Comparison of ENCODE assay signal across 7 cellular contexts in genomic region chr14:89701079-89702043, GRCh38.
DNase-seq lines count a peak whose midpoint lies in the region; ATAC-seq and TF ChIP-seq lines count a peak whose summit lies in the region.

No MANE protein-coding gene starts in this region.

- H3K4me3 Mint-ChIP-seq in activated CD4-positive, alpha-beta T cell treated with anti-CD3 and anti-CD28 coated beads for 36 hours = peak overlapping the region; percentile 65

- peak overlapping the region; percentile 83 for H3K27ac Mint-ChIP-seq in activated CD4-positive, alpha-beta T cell treated with anti-CD3 and anti-CD28 coated beads for 36 hours

- peaks cover 48% of the 10 kb centered on the region for H3K4me1 Mint-ChIP-seq in activated CD4-positive, alpha-beta T cell treated with anti-CD3 and anti-CD28 coated beads for 36 hours

- ATAC-seq in GM18511 (IDR thresholded peaks at IDR 0.05; ENCODE audit: unreplicated experiment) (peak; percentile 85), HG03025 (IDR thresholded peaks at IDR 0.05; ENCODE audit: low FRiP score, unreplicated experiment) (peak; percentile 66), left colon (peak; percentile 98)
- peak; percentile 81 for ATAC-seq in activated CD4-positive, alpha-beta T cell treated with anti-CD3 and anti-CD28 coated beads for 36 hours

- no peaks in the 10 kb centered on the region for H3K27me3 Mint-ChIP-seq in activated CD4-positive, alpha-beta T cell treated with anti-CD3 and anti-CD28 coated beads for 36 hours

- peak overlapping the region; percentile 64 for H3K4me3 ChIP-seq in colonic mucosa

- TF ChIP-seq CTCF in colonic mucosa (IDR thresholded peaks at IDR 0.05) = no peak

- POLR2A ChIA-PET in activated CD4-positive, alpha-beta T cell treated with anti-CD3 and anti-CD28 coated beads for 36 hours (lab: Charles Lee) = interaction anchor here (0.6 kb wide), 1 partner anchor 10 kb away, joined by 5 read pairs; no protein-coding TSS in a partner anchor

- H3K4me1 ChIP-seq in colonic mucosa = peaks cover 8% of the 10 kb centered on the region

- peak; percentile 39 for DNase-seq in NCI-H2196 treated with DMSO at 0.1 percent for 48 hours (lab: John Stamatoyannopoulos, UW; ENCODE audit: unreplicated experiment)
- DNase-seq in activated CD4-positive, alpha-beta T cell treated with anti-CD3 and anti-CD28 coated beads for 36 hours = peak; percentile 92
- peak; percentile 93 for DNase-seq in colonic mucosa
- DNase-seq in left colon = peak; percentile 91
- peak; percentile 79 to 86 for DNase-seq in stimulated activated CD4-positive, alpha-beta T cell treated with anti-CD3 and anti-CD28 coated beads, Interleukin-1b, Interleukin-23, amount 100 ng/mL, for 4 hours (ENCODE audit: low read depth in 2 of 2)

- peaks cover 16% of the 10 kb centered on the region for H3K9me3 Mint-ChIP-seq in activated CD4-positive, alpha-beta T cell treated with anti-CD3 and anti-CD28 coated beads for 36 hours (ENCODE audit: low read depth)

- intact Hi-C loops in activated CD4-positive, alpha-beta T cell treated with anti-CD3 and anti-CD28 coated beads for 36 hours (cut with DNase I, micrococcal nuclease) = loop anchor here (1.0 to 5.0 kb wide), 10 partner anchors 19 to 334 kb away; partner anchors contain the start of genes FOXN3 (in 1 of the 2) and TDP1 (in 1 of the 2)
- intact Hi-C loops in colonic mucosa (cut with DNase I) (no loop called here), left colon (cut with DNase I, micrococcal nuclease) (no loop called here)

- H3K9me3 ChIP-seq in colonic mucosa = no peaks in the 10 kb centered on the region

- no peaks in the 10 kb centered on the region for H3K27me3 ChIP-seq in colonic mucosa

- peaks cover 6% of the 10 kb centered on the region for H3K36me3 Mint-ChIP-seq in activated CD4-positive, alpha-beta T cell treated with anti-CD3 and anti-CD28 coated beads for 36 hours (ENCODE audit: low read depth)

- CTCF ChIA-PET in activated CD4-positive, alpha-beta T cell treated with anti-CD3 and anti-CD28 coated beads for 36 hours (lab: Charles Lee) = interaction anchor here (0.5 to 1.7 kb wide), 6 partner anchors 20 to 146 kb away, joined by 3 to 7 read pairs (median 4); no protein-coding TSS in a partner anchor

- no peaks in the 10 kb centered on the region for H3K36me3 ChIP-seq in colonic mucosa

- peak overlapping the region; percentile 62 for H3K27ac ChIP-seq in colonic mucosa

- peak overlapping the region; percentile 57 to 73 for H3K9ac ChIP-seq in colonic mucosa (ENCODE audit: low read depth in 2 of 2, low read length in 2 of 2)

Comparison
In these comparisons a context has a peak if more than half of its experiments do, and no peak if none do; other contexts are left out.
1. Peak in every context shown above with its lines: DNase-seq, ATAC-seq, H3K4me3 ChIP-seq and H3K27ac ChIP-seq.
2. DNase-seq: peak in every context shown above with its lines; median percentile 93 in colonic mucosa; 92 in activated CD4-positive, alpha-beta T cell treated with anti-CD3 and anti-CD28 coated beads for 36 hours; 91 in left colon; 82 in stimulated activated CD4-positive, alpha-beta T cell treated with anti-CD3 and anti-CD28 coated beads, Interleukin-1b, Interleukin-23, amount 100 ng/mL, for 4 hours; 39 in NCI-H2196 treated with DMSO at 0.1 percent for 48 hours.
3. intact Hi-C loops: an anchor here in activated CD4-positive, alpha-beta T cell treated with anti-CD3 and anti-CD28 coated beads for 36 hours (1.0 to 5.0 kb wide); none called in colonic mucosa and left colon.